Comparison of ENCODE assay signal across 9 cellular contexts in genomic region chr19:2867025-2867991, GRCh38. TPM values are rescaled to one million over a fixed set of nuclear protein-coding genes. Genes with fewer than 3 reads are reported as not detected.
A peak's percentile ranks its signal among the peaks of the same experiment; 100 is the strongest.
DNase-seq lines count a peak whose midpoint lies in the region; ATAC-seq, FAIRE-seq and TF ChIP-seq lines count a peak whose summit lies in the region.
"Had no signal": no experiment of that assay in that cellular context is flagged by ENCODE, and none has a peak within 500 bp of the region (broad histone marks: within the 10 kb centered on the region; RNA-seq: fewer than 3 reads in every experiment).

Gene ZNF556, plus strand, starts transcription at chr19:2867335. Its CDS starts 87 bp downstream, at chr19:2867422.

- 88 to 89% methylated on average over 19 to 34 of the region's 36 CpGs for WGBS in endodermal cell (ENCODE audit: insufficient coverage in 1 of 2, insufficient read length in 1 of 2), 2 experiments

- no peaks in the 10 kb centered on the region for H3K4me1 Mint-ChIP-seq in endodermal cell

- H3K27me3 ChIP-seq in endodermal cell (ENCODE audit: control insufficient read depth, insufficient read depth, low read length, poor library complexity, severe bottlenecking): no peaks in the 10 kb centered on the region
- H3K27me3 ChIP-seq: Peyer's patch had no signal

- peaks cover 2% of the 10 kb centered on the region for H3K36me3 Mint-ChIP-seq in endodermal cell (ENCODE audit: low read depth)

- H3K4me3 Mint-ChIP-seq in endodermal cell: no peak within 1 kb of the TSS

- H3K27ac Mint-ChIP-seq in endodermal cell: no peak within 1 kb of the TSS

- no peak within 1 kb of the TSS for H3K27ac ChIP-seq in endodermal cell (ENCODE audit: low read depth, low read length)
- H3K27ac ChIP-seq: Peyer's patch had no signal

- no peaks in the 10 kb centered on the region for H3K36me3 ChIP-seq in endodermal cell (ENCODE audit: control insufficient read depth, insufficient read depth, low read length)
- H3K36me3 ChIP-seq: Peyer's patch had no signal

- H3K9me3 Mint-ChIP-seq in endodermal cell: peaks cover 83% of the 10 kb centered on the region

- H3K4me3 ChIP-seq in endodermal cell (ENCODE audit: low read length): no peak within 1 kb of the TSS
- H3K4me3 ChIP-seq: Peyer's patch had no signal

- H3K9ac ChIP-seq in endodermal cell (ENCODE audit: extremely low read depth, low read length, poor library complexity, severe bottlenecking): no peak within 1 kb of the TSS

- no peak for ATAC-seq in GM18502 (IDR thresholded peaks at IDR 0.05; ENCODE audit: poor library complexity, unreplicated experiment)

- peak; percentile 19 for DNase-seq in stimulated activated CD4-positive, alpha-beta T cell treated with anti-CD3 and anti-CD28 coated beads, Interleukin-1b, Interleukin-23, amount 100 ng/mL, for 48 hours
- DNase-seq in stimulated activated CD4-positive, alpha-beta T cell treated with anti-CD3 and anti-CD28 coated beads, Interleukin-12 subunit alpha, Interleukin-12 subunit beta, amount 100 ng/mL, for 4 hours: no peak
- peak; percentile 53 for DNase-seq in NCI-H524 treated with DMSO at 0.1 percent for 48 hours (lab: John Stamatoyannopoulos, UW)
- DNase-seq in endodermal cell: peak; percentile 47
- peak; percentile 4 for DNase-seq in urothelium cell line (ENCODE audit: low spot score)
- no peak for DNase-seq in middle frontal gyrus (ENCODE audit: extremely low spot score, low spot score)
- no peak for DNase-seq in LoVo (ENCODE audit: low spot score)
- DNase-seq: Peyer's patch had no signal

- H3K27me3 Mint-ChIP-seq in endodermal cell (ENCODE audit: insufficient read depth): no peaks in the 10 kb centered on the region

- no peak for TF ChIP-seq CTCF in endodermal cell (conservative IDR thresholded peaks at IDR 0.05)

- H3K4me1 ChIP-seq in endodermal cell (ENCODE audit: control insufficient read depth, insufficient read depth, low read length): no peaks in the 10 kb centered on the region
- H3K4me1 ChIP-seq: Peyer's patch had no signal

- FAIRE-seq in urothelium cell line (lab: Jason Lieb, UNC): no peak

- peaks cover 5% of the 10 kb centered on the region for H3K9me3 ChIP-seq in endodermal cell (ENCODE audit: control insufficient read depth, low read length)
- H3K9me3 ChIP-seq: Peyer's patch had no signal

RNA-seq across cellular contexts. Expression of gene ZNF556, which starts in this region (rescaled TPM):
- total RNA-seq in endodermal cell: not detected
- 0.04 TPM for polyA plus RNA-seq in endodermal cell (2013, experiment 1 of 2)
- polyA plus RNA-seq in endodermal cell (2013, experiment 2 of 2): 0.04 TPM
- total RNA-seq: Peyer's patch had no signal

Comparison
In these comparisons a context has a peak if more than half of its experiments do, and no peak if none do; other contexts are left out.
1. DNase-seq: peak in stimulated activated CD4-positive, alpha-beta T cell treated with anti-CD3 and anti-CD28 coated beads, Interleukin-1b, Interleukin-23, amount 100 ng/mL, for 48 hours (single experiment), NCI-H524 treated with DMSO at 0.1 percent for 48 hours (single experiment) and urothelium cell line (single experiment); none in stimulated activated CD4-positive, alpha-beta T cell treated with anti-CD3 and anti-CD28 coated beads, Interleukin-12 subunit alpha, Interleukin-12 subunit beta, amount 100 ng/mL, for 4 hours (single experiment), middle frontal gyrus (single experiment) and LoVo (single experiment).
2. Peak in DNase-seq in endodermal cell; RNA of the gene not detected or under 1 TPM.